ENCODE assay signal across 24 cellular contexts in the genomic region with DNA sequence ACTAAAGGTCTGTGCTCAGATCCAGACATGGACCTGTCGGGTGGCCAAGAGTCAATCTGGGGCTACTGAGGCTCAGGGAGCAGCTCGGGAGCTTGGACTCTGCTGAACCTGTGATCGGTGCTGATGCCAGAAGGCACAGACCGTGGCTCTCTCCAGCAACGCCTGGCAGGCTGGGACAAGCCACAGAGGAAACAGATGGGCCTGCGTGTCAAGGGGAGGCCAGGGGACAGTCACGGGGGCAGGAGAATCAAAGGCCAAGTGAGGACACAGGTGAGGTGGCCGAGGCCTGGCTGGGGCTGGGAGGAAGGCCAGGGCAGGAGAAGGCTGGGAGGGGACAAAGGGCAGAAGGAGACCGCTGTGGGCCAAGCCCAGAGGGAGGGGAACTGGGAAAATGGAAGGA. TPM values are rescaled to one million over a fixed set of nuclear protein-coding genes. Genes with fewer than 3 reads are reported as not detected.
DNase-seq lines count a peak whose midpoint lies in the region; ATAC-seq and TF ChIP-seq lines count a peak whose summit lies in the region.
"Had no signal": no experiment of that assay in that cellular context is flagged by ENCODE, and none has a peak within 500 bp of the region (broad histone marks: within the 10 kb centered on the region; RNA-seq: fewer than 3 reads in every experiment).

No MANE protein-coding gene starts in this region.

- CTCF ChIA-PET in WTC11 (lab: Charles Lee), result no interaction called here

- no peaks in the 10 kb centered on the region for H3K9me3 Mint-ChIP-seq in WTC11
- H3K9me3 Mint-ChIP-seq: activated naive CD8-positive, alpha-beta T cell treated with anti-CD3 and anti-CD28 coated beads, Interleukin-2, amount 10 ng/mL, durations not matched to agents 7 days and 5 days; natural killer cell; stimulated activated effector memory CD8-positive, alpha-beta T cell treated with anti-CD3 and anti-CD28 coated beads, Interleukin-12 subunit alpha, Interleukin-12 subunit beta, amount 100 ng/mL, for 72 hours had no signal

- H3K27me3 Mint-ChIP-seq in WTC11 (ENCODE audit: low read depth), result no peaks in the 10 kb centered on the region

- peak; percentile 41 for DNase-seq in HuH-7 (ENCODE audit: low spot score)
- DNase-seq in WTC11 (ENCODE audit: low spot score), result no peak
- peak; percentile 49 for DNase-seq in left ventricle myocardium superior
- DNase-seq in psoas muscle, result peak; percentile 19 to 57
- no peak for DNase-seq in cortex of kidney (lab: John Stamatoyannopoulos, UW)
- no peak for DNase-seq in NCI-H1930 (lab: John Stamatoyannopoulos, UW)
- DNase-seq: activated CD8-positive, alpha-beta memory T cell treated with anti-CD3 and anti-CD28 coated beads, Interleukin-2, amount 50 U/mL, for 48 hours; activated effector memory CD4-positive, alpha-beta T cell treated with Interleukin-2 at 50 U/mL for 16 hours; activated naive CD8-positive, alpha-beta T cell treated with anti-CD3 and anti-CD28 coated beads, Interleukin-2, amount 10 ng/mL, durations not matched to agents 7 days and 5 days; Calu3; KBM-7; natural killer cell; NCI-H146; NCI-H226; NK-92 treated with Interleukin-12 subunit alpha and Interleukin-12 subunit beta, amount 100 ng/mL, for 24 hours; stimulated activated CD4-positive, alpha-beta T cell treated with anti-CD3 and anti-CD28 coated beads, Interleukin-2, amount 100 ng/mL, for 24 hours had no signal

- H3K27me3 ChIP-seq in psoas muscle (ENCODE audit: insufficient read depth in 3 of 3, low read length in 2 of 3), result no peaks in the 10 kb centered on the region
- H3K27me3 ChIP-seq: suprapubic skin had no signal

- H3K27ac ChIP-seq in psoas muscle, result no peak overlapping the region
- H3K27ac ChIP-seq: C4-2B, SK-N-MC, skin epidermis, suprapubic skin had no signal

- TF ChIP-seq CTCF in WTC11 (IDR thresholded peaks at IDR 0.05), result no peak
- TF ChIP-seq CTCF in psoas muscle (IDR thresholded peaks at IDR 0.05), result no peak

- POLR2A ChIA-PET in WTC11 (lab: Charles Lee), result no interaction called here

- H3K4me3 ChIP-seq in psoas muscle, result no peak overlapping the region
- H3K4me3 ChIP-seq: SK-N-MC, skin epidermis, suprapubic skin had no signal

- 35 to 47% (median 36%) methylated on average over 9 of the region's 9 CpGs for WGBS in psoas muscle, 3 donors

- peaks cover 11% of the 10 kb centered on the region for H3K4me1 ChIP-seq in psoas muscle

- peaks cover 8% of the 10 kb centered on the region for H3K4me1 Mint-ChIP-seq in WTC11
- H3K4me1 Mint-ChIP-seq: activated naive CD8-positive, alpha-beta T cell treated with anti-CD3 and anti-CD28 coated beads, Interleukin-2, amount 10 ng/mL, durations not matched to agents 7 days and 5 days; natural killer cell; stimulated activated effector memory CD8-positive, alpha-beta T cell treated with anti-CD3 and anti-CD28 coated beads, Interleukin-12 subunit alpha, Interleukin-12 subunit beta, amount 100 ng/mL, for 72 hours had no signal

- no peak overlapping the region for H3K4me3 Mint-ChIP-seq in WTC11
- H3K4me3 Mint-ChIP-seq: activated naive CD8-positive, alpha-beta T cell treated with anti-CD3 and anti-CD28 coated beads, Interleukin-2, amount 10 ng/mL, durations not matched to agents 7 days and 5 days; natural killer cell; stimulated activated effector memory CD8-positive, alpha-beta T cell treated with anti-CD3 and anti-CD28 coated beads, Interleukin-12 subunit alpha, Interleukin-12 subunit beta, amount 100 ng/mL, for 72 hours had no signal

- H3K27ac Mint-ChIP-seq in WTC11, result 0 out of 2 replicates have a peak overlapping the region, but pooled peaks have one; percentile 16
- H3K27ac Mint-ChIP-seq: activated naive CD8-positive, alpha-beta T cell treated with anti-CD3 and anti-CD28 coated beads, Interleukin-2, amount 10 ng/mL, durations not matched to agents 7 days and 5 days; natural killer cell; stimulated activated effector memory CD8-positive, alpha-beta T cell treated with anti-CD3 and anti-CD28 coated beads, Interleukin-12 subunit alpha, Interleukin-12 subunit beta, amount 100 ng/mL, for 72 hours had no signal

- intact Hi-C loops in left ventricle myocardium superior (cut with micrococcal nuclease) (no loop called here), psoas muscle (cut with DNase I) (no loop called here)

- ATAC-seq in WTC11 (no peak), left ventricle myocardium superior (peak; percentile 70), psoas muscle (peak; percentile 29 to 76 (median 72)), HG03139 (IDR thresholded peaks at IDR 0.05; ENCODE audit: unreplicated experiment) (no peak), HG03565 (IDR thresholded peaks at IDR 0.05; ENCODE audit: unreplicated experiment) (no peak)
- ATAC-seq: Panc1; stimulated activated effector memory CD8-positive, alpha-beta T cell treated with anti-CD3 and anti-CD28 coated beads, Interleukin-12 subunit alpha, Interleukin-12 subunit beta, amount 100 ng/mL, for 72 hours had no signal

- no peaks in the 10 kb centered on the region for H3K36me3 ChIP-seq in psoas muscle (ENCODE audit: insufficient read depth in 1 of 2, low read depth in 1 of 2)
- H3K36me3 ChIP-seq: suprapubic skin had no signal

- no peaks in the 10 kb centered on the region for H3K9me3 ChIP-seq in psoas muscle
- H3K9me3 ChIP-seq: suprapubic skin had no signal

- H3K36me3 Mint-ChIP-seq in WTC11, result peaks cover 15% of the 10 kb centered on the region
- H3K36me3 Mint-ChIP-seq: activated naive CD8-positive, alpha-beta T cell treated with anti-CD3 and anti-CD28 coated beads, Interleukin-2, amount 10 ng/mL, durations not matched to agents 7 days and 5 days; natural killer cell; stimulated activated effector memory CD8-positive, alpha-beta T cell treated with anti-CD3 and anti-CD28 coated beads, Interleukin-12 subunit alpha, Interleukin-12 subunit beta, amount 100 ng/mL, for 72 hours had no signal

TF ChIP-seq in WTC11, 78 proteins besides CTCF, POLR2A, EP300 and RAD21 (continues in another document):
- TF ChIP-seq RORB (CRISPR knock-in tag; IDR thresholded peaks at IDR 0.05), result no peak
- TF ChIP-seq TP53 (CRISPR knock-in tag; IDR thresholded peaks at IDR 0.05), result no peak
- no peak for TF ChIP-seq FOXK1 (CRISPR knock-in tag; IDR thresholded peaks at IDR 0.05)
- TF ChIP-seq, protein P1, sequence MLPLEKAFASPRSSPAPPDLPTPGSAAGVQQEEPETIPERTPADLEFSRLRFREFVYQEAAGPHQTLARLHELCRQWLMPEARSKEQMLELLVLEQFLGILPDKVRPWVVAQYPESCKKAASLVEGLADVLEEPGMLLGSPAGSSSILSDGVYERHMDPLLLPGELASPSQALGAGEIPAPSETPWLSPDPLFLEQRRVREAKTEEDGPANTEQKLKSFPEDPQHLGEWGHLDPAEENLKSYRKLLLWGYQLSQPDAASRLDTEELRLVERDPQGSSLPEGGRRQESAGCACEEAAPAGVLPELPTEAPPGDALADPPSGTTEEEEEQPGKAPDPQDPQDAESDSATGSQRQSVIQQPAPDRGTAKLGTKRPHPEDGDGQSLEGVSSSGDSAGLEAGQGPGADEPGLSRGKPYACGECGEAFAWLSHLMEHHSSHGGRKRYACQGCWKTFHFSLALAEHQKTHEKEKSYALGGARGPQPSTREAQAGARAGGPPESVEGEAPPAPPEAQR (CRISPR knock-in tag; IDR thresholded peaks at IDR 0.05), result no peak
- TF ChIP-seq SOX15 (CRISPR knock-in tag; IDR thresholded peaks at IDR 0.05), result no peak
- TF ChIP-seq CBFB (CRISPR knock-in tag; IDR thresholded peaks at IDR 0.05; ENCODE audit: low read depth), result no peak
- TF ChIP-seq, protein P2, sequence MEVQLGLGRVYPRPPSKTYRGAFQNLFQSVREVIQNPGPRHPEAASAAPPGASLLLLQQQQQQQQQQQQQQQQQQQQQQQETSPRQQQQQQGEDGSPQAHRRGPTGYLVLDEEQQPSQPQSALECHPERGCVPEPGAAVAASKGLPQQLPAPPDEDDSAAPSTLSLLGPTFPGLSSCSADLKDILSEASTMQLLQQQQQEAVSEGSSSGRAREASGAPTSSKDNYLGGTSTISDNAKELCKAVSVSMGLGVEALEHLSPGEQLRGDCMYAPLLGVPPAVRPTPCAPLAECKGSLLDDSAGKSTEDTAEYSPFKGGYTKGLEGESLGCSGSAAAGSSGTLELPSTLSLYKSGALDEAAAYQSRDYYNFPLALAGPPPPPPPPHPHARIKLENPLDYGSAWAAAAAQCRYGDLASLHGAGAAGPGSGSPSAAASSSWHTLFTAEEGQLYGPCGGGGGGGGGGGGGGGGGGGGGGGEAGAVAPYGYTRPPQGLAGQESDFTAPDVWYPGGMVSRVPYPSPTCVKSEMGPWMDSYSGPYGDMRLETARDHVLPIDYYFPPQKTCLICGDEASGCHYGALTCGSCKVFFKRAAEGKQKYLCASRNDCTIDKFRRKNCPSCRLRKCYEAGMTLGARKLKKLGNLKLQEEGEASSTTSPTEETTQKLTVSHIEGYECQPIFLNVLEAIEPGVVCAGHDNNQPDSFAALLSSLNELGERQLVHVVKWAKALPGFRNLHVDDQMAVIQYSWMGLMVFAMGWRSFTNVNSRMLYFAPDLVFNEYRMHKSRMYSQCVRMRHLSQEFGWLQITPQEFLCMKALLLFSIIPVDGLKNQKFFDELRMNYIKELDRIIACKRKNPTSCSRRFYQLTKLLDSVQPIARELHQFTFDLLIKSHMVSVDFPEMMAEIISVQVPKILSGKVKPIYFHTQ (CRISPR knock-in tag; IDR thresholded peaks at IDR 0.05), result no peak

RNA-seq across cellular contexts. Expression of a gene that starts 43.4 kb away (rescaled TPM):
- total RNA-seq in WTC11 (2021) (20.0 to 21.8 TPM (median 21.7 TPM) in 3 replicates), left ventricle myocardium superior (8.9 TPM), psoas muscle (1 to 10 TPM in 3 of 4 donors, under 1 TPM in 1; 0.54 to 4.6 (median 1.7) TPM)
- 1 to 10 TPM in 2 of 3 donors, under 1 TPM in 1; 0.33 to 2.6 (median 1.8) TPM for polyA plus RNA-seq in psoas muscle
- total RNA-seq: activated naive CD8-positive, alpha-beta T cell treated with anti-CD3 and anti-CD28 coated beads, Interleukin-2, amount 10 ng/mL, durations not matched to agents 7 days and 5 days; natural killer cell had no signal

Comparison
In these comparisons a context has a peak if more than half of its experiments do, and no peak if none do; other contexts are left out.
1. DNase-seq: peak in HuH-7 (single experiment), left ventricle myocardium superior (single experiment) and psoas muscle (2 of 2); none in WTC11 (single experiment), cortex of kidney (single experiment) and NCI-H1930 (0 of 2).
2. ATAC-seq: peak in left ventricle myocardium superior (single experiment) and psoas muscle (4 of 4); none in WTC11 (single experiment), HG03139 (single experiment) and HG03565 (single experiment).